9 cellular contexts compared by ENCODE assay signal in the genomic region with DNA sequence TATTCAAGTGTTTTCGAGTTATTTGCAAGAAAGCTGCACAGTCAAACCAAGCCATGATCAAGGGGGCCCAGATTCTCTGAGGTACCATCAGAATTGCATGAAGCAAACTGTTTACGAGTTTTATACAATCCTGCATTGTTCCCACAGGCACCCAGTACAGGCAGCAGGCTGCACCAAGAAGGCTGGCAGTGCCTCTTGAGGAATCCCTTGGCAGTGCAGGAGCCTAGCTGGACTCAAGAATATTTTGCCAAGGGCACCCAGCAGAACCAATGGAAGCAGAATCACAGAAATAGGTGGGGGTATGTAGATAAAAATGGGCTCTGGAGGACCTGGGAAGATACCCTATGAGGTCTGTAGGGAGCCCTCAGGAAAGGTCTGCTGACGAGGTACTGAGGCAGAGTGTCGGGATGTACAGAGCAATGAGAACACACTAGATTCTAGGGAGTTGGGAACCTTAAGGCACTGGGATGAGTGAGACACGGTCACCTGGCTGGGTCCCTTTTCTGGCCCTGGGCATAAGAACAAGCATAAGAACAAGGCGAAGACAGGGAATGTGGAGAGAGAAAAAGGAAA. TPM values are rescaled to one million over a fixed set of nuclear protein-coding genes. Genes with fewer than 3 reads are reported as not detected.
A peak's percentile ranks its signal among the peaks of the same experiment; 100 is the strongest.
DNase-seq lines count a peak whose midpoint lies in the region; ATAC-seq, FAIRE-seq and TF ChIP-seq lines count a peak whose summit lies in the region.
"Had no signal": no experiment of that assay in that cellular context is flagged by ENCODE, and none has a peak within 500 bp of the region (broad histone marks: within the 10 kb centered on the region; RNA-seq: fewer than 3 reads in every experiment).

No MANE protein-coding gene starts in this region.

- peak; percentile 13 for DNase-seq in SIG-M5 treated with dmso at 0.1 percent for 504 hours (lab: John Stamatoyannopoulos, UW; ENCODE audit: unreplicated experiment)
- no peak for DNase-seq in SIG-M5 (lab: John Stamatoyannopoulos, UW)
- DNase-seq in RPMI8226 = peak; percentile 36
- DNase-seq in globus pallidus (ENCODE audit: low spot score) = peak; percentile 88
- DNase-seq in thoracic aorta (ENCODE audit: low spot score) = no peak
- no peak for DNase-seq in activated naive CD4-positive, alpha-beta T cell treated with Interleukin-2 at 50 U/mL for 16 hours
- no peak for DNase-seq in dedifferentiated amniotic fluid mesenchymal stem cell (ENCODE audit: extremely low spot score)
- DNase-seq in RCC 7860 (ENCODE audit: low spot score) = no peak

- no peaks in the 10 kb centered on the region for H3K36me3 ChIP-seq in thoracic aorta

- peaks cover 0 to 5% of the 10 kb centered on the region in 2 donors for H3K4me1 ChIP-seq in thoracic aorta (ENCODE audit: control insufficient read depth in 1 of 2, low read depth in 2 of 2)

- H3K27me3 ChIP-seq in thoracic aorta (replicated peaks; ENCODE audit: insufficient read depth) = no peaks in the 10 kb centered on the region

- no peak for FAIRE-seq in RCC 7860 (lab: Jason Lieb, UNC)
- FAIRE-seq: G401.6 had no signal

- no peaks in the 10 kb centered on the region for H3K9me3 ChIP-seq in thoracic aorta

- ATAC-seq in thoracic aorta (ENCODE audit: insufficient number of reproducible peaks, low FRiP score, low read depth) = no peak

- no peak overlapping the region for H3K27ac ChIP-seq in thoracic aorta

- TF ChIP-seq CTCF in thoracic aorta (IDR thresholded peaks at IDR 0.05) = peak; percentile 32

- H3K4me3 ChIP-seq in thoracic aorta = no peak overlapping the region

RNA-seq across cellular contexts. Expression of a gene that starts 2.5 kb away (rescaled TPM):
- 10 to 100 TPM in 1 of 2 donors, 1 to 10 TPM in 1; 1.7 to 14.8 TPM for total RNA-seq in thoracic aorta

RNA-seq across cellular contexts. Expression of a gene that starts 57.9 kb away (rescaled TPM):
- 1 to 10 TPM; 6.8 to 7.7 TPM for total RNA-seq in thoracic aorta

Comparison
In these comparisons a context has a peak if more than half of its experiments do, and no peak if none do; other contexts are left out.
1. DNase-seq: peak in SIG-M5 treated with dmso at 0.1 percent for 504 hours (single experiment), RPMI8226 (single experiment) and globus pallidus (single experiment); none in SIG-M5 (single experiment), thoracic aorta (single experiment), activated naive CD4-positive, alpha-beta T cell treated with Interleukin-2 at 50 U/mL for 16 hours (single experiment), dedifferentiated amniotic fluid mesenchymal stem cell (single experiment) and RCC 7860 (single experiment).